In the genomic region with DNA sequence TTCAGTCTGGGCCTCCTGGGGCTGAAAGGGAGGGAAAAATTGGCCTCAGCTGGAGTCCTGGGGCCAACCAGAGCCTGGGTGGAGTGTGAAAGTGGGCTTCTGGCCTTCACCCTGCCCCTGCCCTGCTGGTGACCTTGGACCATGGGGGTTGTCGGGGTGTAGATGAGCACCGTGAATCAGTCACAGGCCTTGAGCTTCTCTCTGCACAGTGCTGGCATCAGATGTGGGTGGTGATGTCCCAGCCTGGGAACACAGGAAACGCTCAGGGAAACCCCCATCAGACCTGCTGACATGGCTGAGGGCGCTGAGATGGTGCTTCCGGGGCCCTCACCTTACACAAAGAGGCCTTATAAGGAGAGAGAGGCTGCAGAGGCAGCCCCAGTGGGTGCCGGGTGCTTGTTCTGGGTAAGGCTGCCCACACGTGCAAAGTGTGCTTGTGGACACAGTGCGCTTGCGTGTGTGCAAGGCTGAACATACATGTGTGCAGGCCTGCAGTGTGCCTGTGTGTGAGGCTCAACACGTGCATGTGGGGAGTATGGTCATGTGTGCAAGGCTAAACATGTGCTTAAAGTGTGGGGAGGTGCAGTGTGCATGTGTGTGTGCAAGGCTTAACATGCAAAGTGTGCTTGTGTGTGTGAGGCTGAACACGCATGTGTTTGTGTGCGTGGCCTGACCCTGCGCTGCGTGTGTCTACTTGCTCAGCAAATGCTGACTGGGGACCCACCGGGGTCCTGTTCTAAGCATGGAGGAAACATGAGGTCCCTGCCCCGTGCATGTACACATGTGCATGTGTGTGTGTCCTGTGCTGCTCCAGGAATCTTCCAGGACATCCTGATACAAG, we compare ENCODE assay signal across 8 cellular contexts. TPM values are rescaled to one million over a fixed set of nuclear protein-coding genes. Genes with fewer than 3 reads are reported as not detected.
DNase-seq lines count a peak whose midpoint lies in the region; ATAC-seq, FAIRE-seq and TF ChIP-seq lines count a peak whose summit lies in the region.

No MANE protein-coding gene starts in this region.

- H3K4me3 Mint-ChIP-seq in GM23338: no peak overlapping the region
- H3K4me3 Mint-ChIP-seq in activated naive CD4-positive, alpha-beta T cell treated with anti-CD3 and anti-CD28 coated beads, Interleukin-2, amount 50 U/mL, for 24 hours: peak overlapping the region; percentile 77

- H3K27ac ChIP-seq in GM23338 (ENCODE audit: low read depth) (no peak overlapping the region), Panc1 (ENCODE audit: low read length) (peak overlapping the region; percentile 79), right lobe of liver (peak overlapping the region in 2 of 3 donors; percentile 73 to 74)

- DNase-seq in GM23338 (ENCODE audit: low spot score): no peak
- no peak for DNase-seq in Panc1 (ENCODE audit: low read depth, low spot score)
- peak in 1 of 3 donors; percentile 54 for DNase-seq in right lobe of liver
- peak; percentile 79 for DNase-seq in stimulated activated CD8-positive, alpha-beta memory T cell treated with anti-CD3 and anti-CD28 coated beads, Interleukin-7, amount 100 ng/mL, for 24 hours (ENCODE audit: low read depth)
- no peak for DNase-seq in H54 (ENCODE audit: insufficient read length, low spot score)
- no peak for DNase-seq in NCI-H446 treated with DMSO at 0.1 percent for 48 hours (lab: John Stamatoyannopoulos, UW)

- H3K27me3 Mint-ChIP-seq in GM23338 (ENCODE audit: insufficient read depth, low read depth, poor library complexity): peaks cover 13% of the 10 kb centered on the region
- no peaks in the 10 kb centered on the region for H3K27me3 Mint-ChIP-seq in activated naive CD4-positive, alpha-beta T cell treated with anti-CD3 and anti-CD28 coated beads, Interleukin-2, amount 50 U/mL, for 24 hours

- in situ Hi-C loops in Panc1 (cut with HindIII; ENCODE audit: low pct_unique_long_range_greater_than_20kb, low sequenced_read_pairs): no loop called here

- CTCF ChIA-PET in Panc1 (lab: Charles Lee): no interaction called here

- H3K27ac Mint-ChIP-seq in GM23338: peak overlapping the region; percentile 72; the same call in 1 of the 2 replicates
- peak overlapping the region; percentile 92 for H3K27ac Mint-ChIP-seq in activated naive CD4-positive, alpha-beta T cell treated with anti-CD3 and anti-CD28 coated beads, Interleukin-2, amount 50 U/mL, for 24 hours

- no peaks in the 10 kb centered on the region for H3F3A ChIP-seq in GM23338 (replicated peaks; ENCODE audit: low read depth)

- H4K20me1 ChIP-seq in GM23338 (replicated peaks; ENCODE audit: insufficient read depth): peaks cover 22% of the 10 kb centered on the region

- H3K36me3 ChIP-seq in GM23338 (ENCODE audit: insufficient read depth): no peaks in the 10 kb centered on the region
- H3K36me3 ChIP-seq in Panc1 (ENCODE audit: control insufficient read depth, insufficient read depth, low read length): no peaks in the 10 kb centered on the region; the same call in 1 of the 2 replicates
- H3K36me3 ChIP-seq in right lobe of liver: no peaks in the 10 kb centered on the region

- no peak overlapping the region for H3K4me2 ChIP-seq in GM23338

- no peak for FAIRE-seq in H54 (lab: Jason Lieb, UNC)

- H3K27me3 ChIP-seq in GM23338 (ENCODE audit: insufficient read depth): no peaks in the 10 kb centered on the region
- H3K27me3 ChIP-seq in Panc1 (ENCODE audit: control insufficient read depth, insufficient read depth, low read length): no peaks in the 10 kb centered on the region
- H3K27me3 ChIP-seq in right lobe of liver: no peaks in the 10 kb centered on the region

- 37% methylated on average over 12 of the region's 16 CpGs for WGBS in right lobe of liver (ENCODE audit: insufficient coverage, low coverage, low lambda C conversion rate, missing lambda C conversion rate)

- H3K4me3 ChIP-seq in GM08714 (ENCODE audit: low read length): peak overlapping the region; percentile 33; the same call in 1 of the 2 replicates
- no peak overlapping the region for H3K4me3 ChIP-seq in GM23338
- H3K4me3 ChIP-seq in Panc1 (ENCODE audit: low read depth in 2 of 2, low read length in 2 of 2): no peak overlapping the region
- no peak overlapping the region for H3K4me3 ChIP-seq in right lobe of liver

- no peak overlapping the region for H2AFZ ChIP-seq in GM23338

- no peak for TF ChIP-seq POLR2A in right lobe of liver (IDR thresholded peaks at IDR 0.05)
- TF ChIP-seq POLR2A in H54 (IDR thresholded peaks at IDR 0.05; ENCODE audit: low read depth, low read length): no peak

- no TSS peak for BruUV-seq in Panc1 (replicated peaks; lab: Mats Ljungman, UMichigan)

- intact Hi-C loops in Panc1 (cut with micrococcal nuclease; ENCODE audit: unreplicated experiment) (no loop called here), right lobe of liver (cut with DNase I) (no loop called here)

- H3K36me3 Mint-ChIP-seq in GM23338 (ENCODE audit: low read depth): peaks cover 12% of the 10 kb centered on the region
- H3K36me3 Mint-ChIP-seq in activated naive CD4-positive, alpha-beta T cell treated with anti-CD3 and anti-CD28 coated beads, Interleukin-2, amount 50 U/mL, for 24 hours: peaks cover 7% of the 10 kb centered on the region

- no peaks in the 10 kb centered on the region for H3K9me3 Mint-ChIP-seq in GM23338
- H3K9me3 Mint-ChIP-seq in activated naive CD4-positive, alpha-beta T cell treated with anti-CD3 and anti-CD28 coated beads, Interleukin-2, amount 50 U/mL, for 24 hours: no peaks in the 10 kb centered on the region

- TF ChIP-seq CTCF in GM23338 (conservative IDR thresholded peaks at IDR 0.05; ENCODE audit: low read depth in 2 of 2) (no peak), Panc1 (IDR thresholded peaks at IDR 0.05) (no peak), right lobe of liver (IDR thresholded peaks at IDR 0.05) (no peak)

- POLR2A ChIA-PET in Panc1 (lab: Charles Lee): no interaction called here

- no peaks in the 10 kb centered on the region for H3K9me2 ChIP-seq in GM23338 (ENCODE audit: insufficient read depth)

- peaks cover 19% of the 10 kb centered on the region for H3K79me2 ChIP-seq in GM23338 (replicated peaks; ENCODE audit: insufficient read depth)

- peaks cover 14% of the 10 kb centered on the region for H3K4me1 Mint-ChIP-seq in GM23338
- peaks cover 61% of the 10 kb centered on the region for H3K4me1 Mint-ChIP-seq in activated naive CD4-positive, alpha-beta T cell treated with anti-CD3 and anti-CD28 coated beads, Interleukin-2, amount 50 U/mL, for 24 hours

- H3K4me1 ChIP-seq in GM23338 (ENCODE audit: insufficient read depth): 0 out of 2 replicates have a peak, but pooled peaks cover 10% of the 10 kb centered on the region
- H3K4me1 ChIP-seq in Panc1 (ENCODE audit: control insufficient read depth, insufficient read depth, low read length): peaks cover 38% of the 10 kb centered on the region
- peaks cover 0 to 38% (median 11%) of the 10 kb centered on the region in 4 donors for H3K4me1 ChIP-seq in right lobe of liver

- ATAC-seq in GM23338 (no peak), Panc1 (peak; percentile 43), right lobe of liver (peak; percentile 39 to 53 (median 46))

- H3K9me3 ChIP-seq in Panc1 (ENCODE audit: control insufficient read depth, insufficient read depth, low read depth, low read length): no peaks in the 10 kb centered on the region
- H3K9me3 ChIP-seq in right lobe of liver: no peaks in the 10 kb centered on the region

TF ChIP-seq in GM23338, 12 proteins besides CTCF, POLR2A, EP300 and RAD21 (continues in another document):
- no peak for TF ChIP-seq EZH2 (IDR thresholded peaks at IDR 0.05; ENCODE audit: low read depth, unreplicated experiment)

RNA-seq across cellular contexts. Expression of gene ARPC1B, which starts 6.5 kb away (rescaled TPM):
- total RNA-seq in GM23338 (2014; rRNA removed; shearing (Covaris generic)): 93.2 and 132 TPM in 2 replicates
- 89.7 and 101 TPM in 2 replicates for polyA plus RNA-seq in GM23338 (2016; fragmentation: Nextera tagmentation; extraction: Ambion mirVana)
- total RNA-seq in Panc1 (2021; ENCODE audit: unreplicated experiment) (266 TPM), right lobe of liver (100 to 1,000 TPM in 2 of 6 experiments, 10 to 100 TPM in 4; 24.4 to 197 (median 52.7) TPM)
- 692 TPM for polyA plus RNA-seq in Panc1 (2012; ENCODE audit: insufficient read length)

RNA-seq across cellular contexts. Expression of gene PDAP1, which starts 27.4 kb away (rescaled TPM):
- 93.1 and 125 TPM in 2 replicates for total RNA-seq in GM23338 (2014; rRNA removed; shearing (Covaris generic))
- polyA plus RNA-seq in GM23338 (2016; fragmentation: Nextera tagmentation; extraction: Ambion mirVana): 134 and 205 TPM in 2 replicates
- 147 TPM for total RNA-seq in Panc1 (2021; ENCODE audit: unreplicated experiment)
- 442 TPM for polyA plus RNA-seq in Panc1 (2012; ENCODE audit: insufficient read length)
- 10 to 100 TPM; 36.3 to 52.9 (median 39.6) TPM for total RNA-seq in right lobe of liver

RNA-seq across cellular contexts. Expression of gene BUD31, which starts 27.7 kb away (rescaled TPM):
- total RNA-seq in GM23338 (2014; rRNA removed; shearing (Covaris generic)): 77.1 and 98.5 TPM in 2 replicates
- 227 and 247 TPM in 2 replicates for polyA plus RNA-seq in GM23338 (2016; fragmentation: Nextera tagmentation; extraction: Ambion mirVana)
- total RNA-seq in Panc1 (2021; ENCODE audit: unreplicated experiment): 179 TPM
- 225 TPM for polyA plus RNA-seq in Panc1 (2012; ENCODE audit: insufficient read length)
- total RNA-seq in right lobe of liver: 10 to 100 TPM; 25.6 to 49.2 (median 33.3) TPM

RNA-seq across cellular contexts. Expression of gene ARPC1A, which starts 55.3 kb away (rescaled TPM):
- total RNA-seq in GM23338 (2014; rRNA removed; shearing (Covaris generic)): 108 and 168 TPM in 2 replicates
- polyA plus RNA-seq in GM23338 (2016; fragmentation: Nextera tagmentation; extraction: Ambion mirVana): 210 and 246 TPM in 2 replicates
- 253 TPM for total RNA-seq in Panc1 (2021; ENCODE audit: unreplicated experiment)
- polyA plus RNA-seq in Panc1 (2012; ENCODE audit: insufficient read length): 200 TPM
- 10 to 100 TPM; 50.0 to 78.0 (median 63.4) TPM for total RNA-seq in right lobe of liver

RNA-seq across cellular contexts. Expression of gene PTCD1, which starts 57.6 kb away (rescaled TPM):
- total RNA-seq in GM23338 (2014; rRNA removed; shearing (Covaris generic)): 12.2 and 18.1 TPM in 2 replicates
- polyA plus RNA-seq in GM23338 (2016; fragmentation: Nextera tagmentation; extraction: Ambion mirVana): 10.7 and 13.4 TPM in 2 replicates
- total RNA-seq in Panc1 (2021; ENCODE audit: unreplicated experiment) (15.0 TPM), right lobe of liver (1 to 10 TPM; 2.4 to 5.3 (median 2.8) TPM)
- 13.8 TPM for polyA plus RNA-seq in Panc1 (2012; ENCODE audit: insufficient read length)
